ENCODE assay signal across 28 cellular contexts in the genomic region with DNA sequence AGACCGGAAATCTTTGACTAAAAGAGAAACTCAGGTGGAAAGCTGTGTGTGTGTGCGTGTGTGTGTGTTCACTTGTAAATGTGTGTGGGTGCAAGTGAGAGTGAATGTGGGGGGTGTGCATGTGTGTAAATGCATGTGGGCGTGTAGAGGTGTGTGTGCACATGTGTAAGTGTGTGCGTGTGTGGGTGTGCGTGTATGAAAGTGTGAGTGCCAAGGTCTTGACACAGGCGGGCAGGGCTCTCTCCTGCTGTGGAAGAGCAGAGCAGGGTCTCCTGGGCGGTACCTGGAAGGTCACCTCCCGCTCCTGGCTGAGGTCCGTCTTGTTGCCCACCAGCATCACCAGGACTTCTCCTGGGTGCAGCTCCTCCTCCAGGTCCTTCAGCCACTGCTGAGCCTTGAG. TPM values are rescaled to one million over a fixed set of nuclear protein-coding genes. Genes with fewer than 3 reads are reported as not detected.
A peak's percentile ranks its signal among the peaks of the same experiment; 100 is the strongest.
DNase-seq lines count a peak whose midpoint lies in the region; ATAC-seq, FAIRE-seq and TF ChIP-seq lines count a peak whose summit lies in the region.
"Had no signal": no experiment of that assay in that cellular context is flagged by ENCODE, and none has a peak within 500 bp of the region (broad histone marks: within the 10 kb centered on the region; RNA-seq: fewer than 3 reads in every experiment).

No MANE protein-coding gene starts in this region.

- H3K27ac ChIP-seq in HEK293 (ENCODE audit: extremely low read depth, low read depth, low read length) (no peak overlapping the region), right lobe of liver (no peak overlapping the region), upper lobe of right lung (no peak overlapping the region), gastrocnemius medialis (no peak overlapping the region)
- H3K27ac ChIP-seq: A549, KMS-11, SJSA1 had no signal

- H3K27me3 ChIP-seq in bronchial epithelial cell (ENCODE audit: control insufficient read depth, insufficient read depth, low read length) (no peaks in the 10 kb centered on the region), right lobe of liver (no peaks in the 10 kb centered on the region), upper lobe of right lung (no peaks in the 10 kb centered on the region), gastrocnemius medialis (no peaks in the 10 kb centered on the region)
- H3K27me3 ChIP-seq: SJSA1 had no signal

- POLR2A ChIA-PET in HEK293 (lab: Yijun Ruan, JAX): no interaction called here

- H3K36me3 ChIP-seq in HEK293 (ENCODE audit: control insufficient read depth in 2 of 2, insufficient read depth in 1 of 2, low read length in 2 of 2): no peaks in the 10 kb centered on the region
- H3K36me3 ChIP-seq in bronchial epithelial cell (ENCODE audit: control insufficient read depth, insufficient read depth, low read length): no peaks in the 10 kb centered on the region
- H3K36me3 ChIP-seq in right lobe of liver: peaks cover 0 to 45% (median 11%) of the 10 kb centered on the region in 4 donors
- H3K36me3 ChIP-seq in upper lobe of right lung: peaks cover 11% of the 10 kb centered on the region
- H3K36me3 ChIP-seq in gastrocnemius medialis: no peaks in the 10 kb centered on the region
- H3K36me3 ChIP-seq: HAP-1, SJSA1 had no signal

- FAIRE-seq in bronchial epithelial cell (lab: Jason Lieb, UNC): peak; percentile 47
- FAIRE-seq: A549, GM12892 had no signal

- CTCF ChIA-PET in HEK293 (lab: Yijun Ruan, JAX): interaction anchor here (0.7 kb wide), 1 partner anchor 155 kb away, joined by 3 read pairs; no protein-coding TSS in a partner anchor

- ATAC-seq in right lobe of liver (no peak), upper lobe of right lung (no peak), gastrocnemius medialis (no peak), GM18517 (IDR thresholded peaks at IDR 0.05; ENCODE audit: unreplicated experiment) (no peak)
- ATAC-seq: A549; CD8-positive, alpha-beta T cell; PC-3; Right ventricle myocardium inferior had no signal

- TF ChIP-seq CTCF in HEK293 (tag by site-specific recombination; IDR thresholded peaks at IDR 0.05): no peak
- no peak for TF ChIP-seq CTCF in bronchial epithelial cell (IDR thresholded peaks at IDR 0.05; ENCODE audit: insufficient read depth, low read length, severe bottlenecking)
- TF ChIP-seq CTCF in right lobe of liver (IDR thresholded peaks at IDR 0.05): no peak
- no peak for TF ChIP-seq CTCF in upper lobe of right lung (IDR thresholded peaks at IDR 0.05)
- no peak for TF ChIP-seq CTCF in gastrocnemius medialis (IDR thresholded peaks at IDR 0.05 in 4 of 5, conservative IDR thresholded peaks at IDR 0.05 in 1 of 5)

- DNase-seq in bronchial epithelial cell (ENCODE audit: low read depth) (no peak), right lobe of liver (peak in 2 of 3 donors; percentile 8 to 22), upper lobe of right lung (peak; percentile 48), gastrocnemius medialis (no peak), NCI-H2196 (lab: John Stamatoyannopoulos, UW; ENCODE audit: unreplicated experiment) (no peak), G401 (ENCODE audit: low spot score) (no peak)
- DNase-seq: C1 segment of cervical spinal cord; Caco-2; CD8-positive, alpha-beta T cell; DMS 273 treated with DMSO at 0.1 percent for 48 hours; DMS79; EL; GF-D8; MM.1S; NCI-H2029; NCI-H446 treated with DMSO at 0.1 percent for 48 hours; NCI-H526; NCI-H82; NK-92 treated with Interleukin-12 subunit alpha and Interleukin-12 subunit beta, amount 100 ng/mL, for 24 hours; PC-3 had no signal

- H3K9me3 ChIP-seq in HEK293 (ENCODE audit: control insufficient read depth, insufficient read depth, low read depth, low read length) (no peaks in the 10 kb centered on the region), right lobe of liver (no peaks in the 10 kb centered on the region), upper lobe of right lung (no peaks in the 10 kb centered on the region), gastrocnemius medialis (no peaks in the 10 kb centered on the region)
- H3K9me3 ChIP-seq: A549, Caco-2, HAP-1, SJSA1 had no signal

- H3K4me3 ChIP-seq in HEK293 (ENCODE audit: low read depth, low read length): no peak overlapping the region
- no peak overlapping the region for H3K4me3 ChIP-seq in bronchial epithelial cell (ENCODE audit: low read depth, low read length)
- H3K4me3 ChIP-seq in right lobe of liver: no peak overlapping the region
- H3K4me3 ChIP-seq in upper lobe of right lung: no peak overlapping the region
- no peak overlapping the region for H3K4me3 ChIP-seq in gastrocnemius medialis
- H3K4me3 ChIP-seq: A549, HAP-1, SJSA1 had no signal

- TF ChIP-seq POLR2A in right lobe of liver (IDR thresholded peaks at IDR 0.05): no peak
- no peak for TF ChIP-seq POLR2A in gastrocnemius medialis (IDR thresholded peaks at IDR 0.05)

- H3K4me1 ChIP-seq in HEK293 (ENCODE audit: control insufficient read depth, insufficient read depth, low read length) (0 out of 2 replicates have a peak, but pooled peaks cover 3% of the 10 kb centered on the region), right lobe of liver (peaks cover 0 to 28% (median 8%) of the 10 kb centered on the region in 4 donors), upper lobe of right lung (peaks cover 11% of the 10 kb centered on the region), gastrocnemius medialis (peaks cover 14 to 16% of the 10 kb centered on the region in 2 donors)
- H3K4me1 ChIP-seq: Caco-2, HAP-1 had no signal

- WGBS in right lobe of liver (ENCODE audit: insufficient coverage, low coverage, low lambda C conversion rate, missing lambda C conversion rate): 92% methylated on average over 6 of the region's 9 CpGs

- in situ Hi-C loops in gastrocnemius medialis (cut with MboI; ENCODE audit: low sequenced_read_pairs in 4 of 4): loop anchor here in 1 of 4 donors (10.0 kb wide), 1 partner anchor 472 kb away; no protein-coding TSS in a partner anchor
- in situ Hi-C loops in G401 (cut with HindIII; ENCODE audit: low sequenced_read_pairs): no loop called here

- intact Hi-C loops in right lobe of liver (cut with DNase I) (no loop called here), upper lobe of right lung (cut with DNase I) (loop anchor here (5.0 kb wide), 1 partner anchor 170 kb away; no protein-coding TSS in a partner anchor), gastrocnemius medialis (cut with DNase I; ENCODE audit: low total_unique reads) (no loop called here)

TF ChIP-seq in HEK293, 187 proteins besides CTCF, POLR2A, EP300 and RAD21:
- TF ChIP-seq ZNF529 (tag by site-specific recombination; IDR thresholded peaks at IDR 0.05; ENCODE audit: insufficient replicate concordance) (no peak), EGR2 (tag by site-specific recombination; IDR thresholded peaks at IDR 0.05; ENCODE audit: low read depth) (peak; percentile 77), ZNF791 (tag by site-specific recombination; IDR thresholded peaks at IDR 0.05) (no peak), ZSCAN4 (tag by site-specific recombination; IDR thresholded peaks at IDR 0.05) (peak; percentile 56), ZFHX2 (tag by site-specific recombination; conservative IDR thresholded peaks at IDR 0.05) (peak; percentile 89)

RNA-seq across cellular contexts. Expression of gene PRLH, which starts 10.6 kb away (rescaled TPM):
- total RNA-seq in bronchial epithelial cell: not detected in 2 replicates
- not detected for total RNA-seq in right lobe of liver
- total RNA-seq in upper lobe of right lung: not detected
- not detected for total RNA-seq in gastrocnemius medialis
- total RNA-seq in G401 (2014; rRNA removed; shearing (Covaris generic)): not detected in 2 replicates
- total RNA-seq: Caco-2; CD8-positive, alpha-beta T cell; PC-3; Right ventricle myocardium inferior; SJSA1 had no signal

RNA-seq across cellular contexts. Expression of gene RAB17, which starts 13.6 kb away (rescaled TPM):
- total RNA-seq in bronchial epithelial cell (1.0 and 2.4 TPM in 2 replicates), right lobe of liver (100 to 1,000 TPM in 2 of 6 experiments, 10 to 100 TPM in 4; 57.5 to 129 (median 77.9) TPM), upper lobe of right lung (50.9 TPM), gastrocnemius medialis (1 to 10 TPM in 1 of 4 donors, under 1 TPM in 1, not detected in 2; 0.42 to 1.3 TPM)
- total RNA-seq in G401 (2014; rRNA removed; shearing (Covaris generic)): not detected in 2 replicates
- total RNA-seq: CD8-positive, alpha-beta T cell had no signal

RNA-seq across cellular contexts. Expression of gene LRRFIP1, which starts 50.4 kb away (rescaled TPM):
- total RNA-seq in bronchial epithelial cell (115 and 183 TPM in 2 replicates), right lobe of liver (10 to 100 TPM; 29.4 to 56.3 (median 49.7) TPM), upper lobe of right lung (178 TPM), gastrocnemius medialis (10 to 100 TPM; 37.9 to 74.1 (median 54.0) TPM)
- total RNA-seq in G401 (2014; rRNA removed; shearing (Covaris generic)): 14.3 and 24.6 TPM in 2 replicates

Comparison
In these comparisons a context has a peak if more than half of its experiments do, and no peak if none do; other contexts are left out.
1. DNase-seq: peak in right lobe of liver (2 of 3) and upper lobe of right lung (single experiment); none in bronchial epithelial cell (single experiment), gastrocnemius medialis (0 of 2), NCI-H2196 (single experiment) and G401 (single experiment).
2. RNA of gene RAB17, which starts 13.6 kb away (total RNA-seq): 57.5 to 129 TPM in right lobe of liver and 50.9 TPM in upper lobe of right lung (single experiment); 1.0 to 2.4 TPM in bronchial epithelial cell, 0.42 to 1.3 TPM in gastrocnemius medialis and not detected in G401; every median in the first group is over 10 times any median in the second.